Comparison of ENCODE assay signal across 1 cellular context in the genomic region with DNA sequence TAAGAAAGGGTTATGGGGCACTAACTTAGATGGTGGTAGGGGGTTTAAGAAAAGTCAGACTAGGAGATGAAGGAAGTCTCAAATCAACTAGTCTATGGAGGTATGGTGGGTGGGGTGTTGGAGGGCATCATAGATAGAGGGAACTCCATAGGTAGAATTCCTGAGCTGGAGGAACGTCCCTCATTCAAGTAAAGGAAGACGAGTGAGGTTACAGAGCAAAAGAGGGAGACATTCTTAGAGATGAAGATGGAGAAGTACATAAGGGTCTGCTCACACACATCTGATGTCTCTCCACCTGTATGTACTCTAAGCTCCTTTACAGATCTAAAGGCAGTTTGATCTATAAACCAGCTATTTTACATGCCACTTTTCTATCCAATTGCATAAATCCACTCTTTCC.
TF ChIP-seq lines count a peak whose summit lies in the region.

No MANE protein-coding gene starts in this region.

TF ChIP-seq in HepG2, 621 proteins besides CTCF, POLR2A, EP300 and RAD21:
- TF ChIP-seq THAP11 (CRISPR knock-in tag; IDR thresholded peaks at IDR 0.05): no peak
- TF ChIP-seq, protein P1, sequence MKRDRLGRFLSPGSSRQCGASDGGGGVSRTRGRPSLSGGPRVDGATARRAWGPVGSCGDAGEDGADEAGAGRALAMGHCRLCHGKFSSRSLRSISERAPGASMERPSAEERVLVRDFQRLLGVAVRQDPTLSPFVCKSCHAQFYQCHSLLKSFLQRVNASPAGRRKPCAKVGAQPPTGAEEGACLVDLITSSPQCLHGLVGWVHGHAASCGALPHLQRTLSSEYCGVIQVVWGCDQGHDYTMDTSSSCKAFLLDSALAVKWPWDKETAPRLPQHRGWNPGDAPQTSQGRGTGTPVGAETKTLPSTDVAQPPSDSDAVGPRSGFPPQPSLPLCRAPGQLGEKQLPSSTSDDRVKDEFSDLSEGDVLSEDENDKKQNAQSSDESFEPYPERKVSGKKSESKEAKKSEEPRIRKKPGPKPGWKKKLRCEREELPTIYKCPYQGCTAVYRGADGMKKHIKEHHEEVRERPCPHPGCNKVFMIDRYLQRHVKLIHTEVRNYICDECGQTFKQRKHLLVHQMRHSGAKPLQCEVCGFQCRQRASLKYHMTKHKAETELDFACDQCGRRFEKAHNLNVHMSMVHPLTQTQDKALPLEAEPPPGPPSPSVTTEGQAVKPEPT (CRISPR knock-in tag; IDR thresholded peaks at IDR 0.05; ENCODE audit: low read depth): no peak
